Comparison of ENCODE assay signal across 1 cellular context in the genomic region with DNA sequence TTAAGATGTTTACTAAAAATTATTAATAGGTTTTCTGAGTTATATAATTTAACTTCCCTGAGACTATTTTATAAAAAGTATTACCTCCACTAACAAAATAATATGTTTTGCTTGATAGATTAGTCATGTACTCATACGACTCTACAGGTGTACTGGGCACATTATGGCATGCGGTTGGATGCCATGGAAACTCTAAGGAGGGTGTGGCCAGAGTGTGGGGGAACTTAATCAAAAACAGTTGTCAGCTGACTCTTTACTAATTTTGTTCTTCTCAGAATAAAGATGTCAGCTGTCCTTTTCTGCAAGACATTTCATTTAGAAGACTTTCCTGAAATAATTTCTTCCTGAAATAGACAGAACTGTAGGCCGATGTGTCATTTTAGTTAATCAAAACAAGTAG.
A peak's percentile ranks its signal among the peaks of the same experiment; 100 is the strongest.
TF ChIP-seq lines count a peak whose summit lies in the region.

No MANE protein-coding gene starts in this region.

TF ChIP-seq in GM12878, 131 proteins besides CTCF, POLR2A, EP300 and RAD21:
- TF ChIP-seq PAX8 (IDR thresholded peaks at IDR 0.05) (no peak), DPF2 (IDR thresholded peaks at IDR 0.05) (no peak), RAD51 (IDR thresholded peaks at IDR 0.05) (peak; percentile 47; the same call in 1 of the 2 replicates), BCL11A (IDR thresholded peaks at IDR 0.05; ENCODE audit: low read depth, low read length) (no peak)
